ENCODE assay signal across 2 cellular contexts in the genomic region with DNA sequence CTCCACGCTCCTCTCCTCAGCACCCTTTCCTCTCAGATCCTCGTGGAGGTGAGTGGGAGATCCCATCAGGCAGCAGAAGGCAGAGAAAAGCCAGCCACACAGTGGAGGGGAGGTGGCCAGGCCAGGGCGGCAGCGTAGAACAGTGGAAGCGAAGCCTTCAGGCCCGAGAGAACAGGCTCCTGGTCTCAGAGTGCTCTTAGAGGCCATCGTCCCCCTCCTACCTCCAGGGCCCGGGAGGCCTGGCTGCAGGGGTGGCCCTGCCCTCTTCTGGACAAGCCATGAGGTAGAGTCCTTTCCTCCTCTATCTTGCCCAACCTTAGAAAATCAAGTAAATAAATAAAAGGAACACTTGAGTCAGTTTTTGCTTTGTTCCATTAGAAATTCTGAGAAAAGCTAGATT.
TF ChIP-seq lines count a peak whose summit lies in the region.

No MANE protein-coding gene starts in this region.

TF ChIP-seq in SK-N-SH, 30 proteins besides CTCF, POLR2A, EP300 and RAD21 (continued from another document):
- TF ChIP-seq, protein P1, sequence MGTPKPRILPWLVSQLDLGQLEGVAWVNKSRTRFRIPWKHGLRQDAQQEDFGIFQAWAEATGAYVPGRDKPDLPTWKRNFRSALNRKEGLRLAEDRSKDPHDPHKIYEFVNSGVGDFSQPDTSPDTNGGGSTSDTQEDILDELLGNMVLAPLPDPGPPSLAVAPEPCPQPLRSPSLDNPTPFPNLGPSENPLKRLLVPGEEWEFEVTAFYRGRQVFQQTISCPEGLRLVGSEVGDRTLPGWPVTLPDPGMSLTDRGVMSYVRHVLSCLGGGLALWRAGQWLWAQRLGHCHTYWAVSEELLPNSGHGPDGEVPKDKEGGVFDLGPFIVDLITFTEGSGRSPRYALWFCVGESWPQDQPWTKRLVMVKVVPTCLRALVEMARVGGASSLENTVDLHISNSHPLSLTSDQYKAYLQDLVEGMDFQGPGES (IDR thresholded peaks at IDR 0.05; ENCODE audit: low read depth, low read length): no peak
- TF ChIP-seq RXRA (IDR thresholded peaks at IDR 0.05; ENCODE audit: borderline replicate concordance, low read depth): no peak
- TF ChIP-seq FOSL2 (IDR thresholded peaks at IDR 0.05; ENCODE audit: borderline replicate concordance, low read depth): no peak

TF ChIP-seq in SK-N-SH treated with all-trans-retinoic acid at 6 μM for 48 hours, 23 proteins besides CTCF, POLR2A, EP300 and RAD21 (continued from another document):
- TF ChIP-seq, protein P2, sequence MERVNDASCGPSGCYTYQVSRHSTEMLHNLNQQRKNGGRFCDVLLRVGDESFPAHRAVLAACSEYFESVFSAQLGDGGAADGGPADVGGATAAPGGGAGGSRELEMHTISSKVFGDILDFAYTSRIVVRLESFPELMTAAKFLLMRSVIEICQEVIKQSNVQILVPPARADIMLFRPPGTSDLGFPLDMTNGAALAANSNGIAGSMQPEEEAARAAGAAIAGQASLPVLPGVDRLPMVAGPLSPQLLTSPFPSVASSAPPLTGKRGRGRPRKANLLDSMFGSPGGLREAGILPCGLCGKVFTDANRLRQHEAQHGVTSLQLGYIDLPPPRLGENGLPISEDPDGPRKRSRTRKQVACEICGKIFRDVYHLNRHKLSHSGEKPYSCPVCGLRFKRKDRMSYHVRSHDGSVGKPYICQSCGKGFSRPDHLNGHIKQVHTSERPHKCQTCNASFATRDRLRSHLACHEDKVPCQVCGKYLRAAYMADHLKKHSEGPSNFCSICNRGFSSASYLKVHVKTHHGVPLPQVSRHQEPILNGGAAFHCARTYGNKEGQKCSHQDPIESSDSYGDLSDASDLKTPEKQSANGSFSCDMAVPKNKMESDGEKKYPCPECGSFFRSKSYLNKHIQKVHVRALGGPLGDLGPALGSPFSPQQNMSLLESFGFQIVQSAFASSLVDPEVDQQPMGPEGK (CRISPR knock-in tag; IDR thresholded peaks at IDR 0.05; ENCODE audit: borderline replicate concordance): no peak
- no peak for TF ChIP-seq ARNTL (CRISPR knock-in tag; IDR thresholded peaks at IDR 0.05; ENCODE audit: borderline replicate concordance, low read depth)
- TF ChIP-seq, protein P3, sequence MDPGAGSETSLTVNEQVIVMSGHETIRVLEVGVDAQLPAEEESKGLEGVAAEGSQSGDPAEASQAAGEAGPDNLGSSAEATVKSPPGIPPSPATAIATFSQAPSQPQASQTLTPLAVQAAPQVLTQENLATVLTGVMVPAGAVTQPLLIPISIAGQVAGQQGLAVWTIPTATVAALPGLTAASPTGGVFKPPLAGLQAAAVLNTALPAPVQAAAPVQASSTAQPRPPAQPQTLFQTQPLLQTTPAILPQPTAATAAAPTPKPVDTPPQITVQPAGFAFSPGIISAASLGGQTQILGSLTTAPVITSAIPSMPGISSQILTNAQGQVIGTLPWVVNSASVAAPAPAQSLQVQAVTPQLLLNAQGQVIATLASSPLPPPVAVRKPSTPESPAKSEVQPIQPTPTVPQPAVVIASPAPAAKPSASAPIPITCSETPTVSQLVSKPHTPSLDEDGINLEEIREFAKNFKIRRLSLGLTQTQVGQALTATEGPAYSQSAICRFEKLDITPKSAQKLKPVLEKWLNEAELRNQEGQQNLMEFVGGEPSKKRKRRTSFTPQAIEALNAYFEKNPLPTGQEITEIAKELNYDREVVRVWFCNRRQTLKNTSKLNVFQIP (CRISPR knock-in tag; IDR thresholded peaks at IDR 0.05; ENCODE audit: borderline replicate concordance, low read depth): no peak
- TF ChIP-seq ZNF70 (CRISPR knock-in tag; IDR thresholded peaks at IDR 0.05): no peak
- TF ChIP-seq TOX (CRISPR knock-in tag; IDR thresholded peaks at IDR 0.05; ENCODE audit: borderline replicate concordance): no peak
- TF ChIP-seq RARB (CRISPR knock-in tag; IDR thresholded peaks at IDR 0.05): no peak
